ENCODE assay signal across 1 cellular context in the genomic region with DNA sequence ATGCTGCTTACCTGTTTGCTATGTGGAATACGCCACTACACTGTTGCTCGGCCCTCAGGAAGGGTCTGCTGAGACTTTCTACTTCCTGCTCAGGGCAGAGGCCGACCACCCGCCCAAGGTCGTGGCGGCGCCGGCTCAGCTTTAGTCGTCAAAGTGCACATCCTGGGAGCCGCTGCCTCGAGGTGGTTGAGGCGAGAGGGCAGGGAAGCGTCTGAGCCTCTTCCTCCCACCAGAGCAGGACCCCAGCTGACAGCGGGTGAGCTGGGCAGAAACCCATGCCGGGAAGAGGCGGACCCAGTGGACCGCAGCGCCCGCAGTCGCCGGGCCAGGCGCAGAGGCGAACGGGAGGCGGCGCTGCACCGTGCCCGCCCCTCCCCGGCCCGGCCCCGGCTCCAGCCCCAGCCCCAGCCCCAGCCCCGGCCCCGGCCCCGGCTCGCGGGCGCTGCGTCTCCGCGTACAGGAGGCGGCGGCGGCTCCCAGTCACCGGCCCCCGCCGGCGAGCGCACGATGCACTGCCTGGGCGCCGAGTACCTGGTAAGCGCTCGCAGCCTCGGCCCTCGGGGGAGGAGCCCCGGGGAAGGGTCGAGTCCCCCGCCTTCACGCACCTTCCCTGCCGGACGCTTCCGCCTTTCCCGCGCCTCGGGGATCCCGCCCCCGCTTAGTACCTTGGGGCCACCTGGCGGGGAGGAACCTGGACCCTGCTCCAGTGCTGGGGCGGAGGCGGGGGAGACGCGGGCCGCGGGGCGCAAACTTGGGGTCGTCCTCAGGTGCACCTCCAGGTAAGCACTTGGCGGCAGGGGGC.
TF ChIP-seq lines count a peak whose summit lies in the region.

A gene with protein sequence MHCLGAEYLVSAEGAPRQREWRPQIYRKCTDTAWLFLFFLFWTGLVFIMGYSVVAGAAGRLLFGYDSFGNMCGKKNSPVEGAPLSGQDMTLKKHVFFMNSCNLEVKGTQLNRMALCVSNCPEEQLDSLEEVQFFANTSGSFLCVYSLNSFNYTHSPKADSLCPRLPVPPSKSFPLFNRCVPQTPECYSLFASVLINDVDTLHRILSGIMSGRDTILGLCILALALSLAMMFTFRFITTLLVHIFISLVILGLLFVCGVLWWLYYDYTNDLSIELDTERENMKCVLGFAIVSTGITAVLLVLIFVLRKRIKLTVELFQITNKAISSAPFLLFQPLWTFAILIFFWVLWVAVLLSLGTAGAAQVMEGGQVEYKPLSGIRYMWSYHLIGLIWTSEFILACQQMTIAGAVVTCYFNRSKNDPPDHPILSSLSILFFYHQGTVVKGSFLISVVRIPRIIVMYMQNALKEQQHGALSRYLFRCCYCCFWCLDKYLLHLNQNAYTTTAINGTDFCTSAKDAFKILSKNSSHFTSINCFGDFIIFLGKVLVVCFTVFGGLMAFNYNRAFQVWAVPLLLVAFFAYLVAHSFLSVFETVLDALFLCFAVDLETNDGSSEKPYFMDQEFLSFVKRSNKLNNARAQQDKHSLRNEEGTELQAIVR (plus strand): TSS at position 413 of the 802 bp plus-strand sequence. CDS start 95 bp downstream, at position 508.

TF ChIP-seq in HEK293, 187 proteins besides CTCF, POLR2A, EP300 and RAD21 (continued from another document and continues in another):
- TF ChIP-seq, protein P1, sequence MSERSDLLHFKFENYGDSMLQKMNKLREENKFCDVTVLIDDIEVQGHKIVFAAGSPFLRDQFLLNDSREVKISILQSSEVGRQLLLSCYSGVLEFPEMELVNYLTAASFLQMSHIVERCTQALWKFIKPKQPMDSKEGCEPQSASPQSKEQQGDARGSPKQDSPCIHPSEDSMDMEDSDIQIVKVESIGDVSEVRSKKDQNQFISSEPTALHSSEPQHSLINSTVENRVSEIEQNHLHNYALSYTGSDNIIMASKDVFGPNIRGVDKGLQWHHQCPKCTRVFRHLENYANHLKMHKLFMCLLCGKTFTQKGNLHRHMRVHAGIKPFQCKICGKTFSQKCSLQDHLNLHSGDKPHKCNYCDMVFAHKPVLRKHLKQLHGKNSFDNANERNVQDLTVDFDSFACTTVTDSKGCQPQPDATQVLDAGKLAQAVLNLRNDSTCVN (tag by site-specific recombination; optimal IDR thresholded peaks at IDR 0.05): peak; percentile 64
- TF ChIP-seq ZNF549 (tag by site-specific recombination; IDR thresholded peaks at IDR 0.05) (no peak), ZNF155 (tag by site-specific recombination; IDR thresholded peaks at IDR 0.05) (no peak), TCF7L2 (IDR thresholded peaks at IDR 0.05; ENCODE audit: borderline replicate concordance, low read depth, low read length) (no peak), YY2 (tag by site-specific recombination; IDR thresholded peaks at IDR 0.05) (no peak), ZBTB20 (tag by site-specific recombination; IDR thresholded peaks at IDR 0.05) (peak; percentile 77; the same call in 1 of the 2 replicates), ZNF785 (tag by site-specific recombination; IDR thresholded peaks at IDR 0.05) (no peak), ZNF302 (tag by site-specific recombination; IDR thresholded peaks at IDR 0.05; ENCODE audit: low read depth) (no peak), ZFP69B (tag by site-specific recombination; IDR thresholded peaks at IDR 0.05) (no peak), ZFP3 (tag by site-specific recombination; IDR thresholded peaks at IDR 0.05; ENCODE audit: low read depth) (no peak), ZNF157 (tag by site-specific recombination; IDR thresholded peaks at IDR 0.05) (no peak), ZNF791 (tag by site-specific recombination; IDR thresholded peaks at IDR 0.05) (no peak), GLI4 (tag by site-specific recombination; IDR thresholded peaks at IDR 0.05) (no peak), ZNF391 (tag by site-specific recombination; IDR thresholded peaks at IDR 0.05; ENCODE audit: borderline replicate concordance, low read depth) (no peak), ZNF561 (tag by site-specific recombination; IDR thresholded peaks at IDR 0.05; ENCODE audit: borderline replicate concordance) (no peak), ZNF837 (tag by site-specific recombination; IDR thresholded peaks at IDR 0.05) (no peak), EGR2 (tag by site-specific recombination; IDR thresholded peaks at IDR 0.05; ENCODE audit: low read depth) (peak; percentile 55), ZNF324 (tag by site-specific recombination; IDR thresholded peaks at IDR 0.05) (0 out of 2 replicates have a peak, but pooled peaks have one; percentile 21), ZFHX2 (tag by site-specific recombination; conservative IDR thresholded peaks at IDR 0.05) (peak; percentile 50), ZFP41 (tag by site-specific recombination; IDR thresholded peaks at IDR 0.05; ENCODE audit: borderline replicate concordance) (no peak), OSR2 (tag by site-specific recombination; IDR thresholded peaks at IDR 0.05) (no peak), ZNF521 (tag by site-specific recombination; IDR thresholded peaks at IDR 0.05) (no peak), ZNF248 (tag by site-specific recombination; IDR thresholded peaks at IDR 0.05) (no peak), SP7 (tag by site-specific recombination; IDR thresholded peaks at IDR 0.05) (no peak), ZNF184 (tag by site-specific recombination; IDR thresholded peaks at IDR 0.05) (no peak), ZNF292 (tag by site-specific recombination; IDR thresholded peaks at IDR 0.05; ENCODE audit: borderline replicate concordance, low read depth) (no peak), GLIS1 (tag by site-specific recombination; IDR thresholded peaks at IDR 0.05) (no peak), ZNF214 (tag by site-specific recombination; IDR thresholded peaks at IDR 0.05; ENCODE audit: borderline replicate concordance) (no peak), ZNF585B (tag by site-specific recombination; IDR thresholded peaks at IDR 0.05) (no peak), RBAK (tag by site-specific recombination; IDR thresholded peaks at IDR 0.05) (no peak), YY1 (tag by site-specific recombination; IDR thresholded peaks at IDR 0.05) (no peak; the same call in 1 of the 2 replicates), ZNF23 (tag by site-specific recombination; IDR thresholded peaks at IDR 0.05; ENCODE audit: borderline replicate concordance) (no peak), KLF7 (tag by site-specific recombination; IDR thresholded peaks at IDR 0.05; ENCODE audit: borderline replicate concordance) (no peak), BCL11B (tag by site-specific recombination; IDR thresholded peaks at IDR 0.05; ENCODE audit: low read depth) (no peak)
- TF ChIP-seq, protein P2, sequence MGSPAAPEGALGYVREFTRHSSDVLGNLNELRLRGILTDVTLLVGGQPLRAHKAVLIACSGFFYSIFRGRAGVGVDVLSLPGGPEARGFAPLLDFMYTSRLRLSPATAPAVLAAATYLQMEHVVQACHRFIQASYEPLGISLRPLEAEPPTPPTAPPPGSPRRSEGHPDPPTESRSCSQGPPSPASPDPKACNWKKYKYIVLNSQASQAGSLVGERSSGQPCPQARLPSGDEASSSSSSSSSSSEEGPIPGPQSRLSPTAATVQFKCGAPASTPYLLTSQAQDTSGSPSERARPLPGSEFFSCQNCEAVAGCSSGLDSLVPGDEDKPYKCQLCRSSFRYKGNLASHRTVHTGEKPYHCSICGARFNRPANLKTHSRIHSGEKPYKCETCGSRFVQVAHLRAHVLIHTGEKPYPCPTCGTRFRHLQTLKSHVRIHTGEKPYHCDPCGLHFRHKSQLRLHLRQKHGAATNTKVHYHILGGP (tag by site-specific recombination; IDR thresholded peaks at IDR 0.05): no peak
- TF ChIP-seq, protein P3, sequence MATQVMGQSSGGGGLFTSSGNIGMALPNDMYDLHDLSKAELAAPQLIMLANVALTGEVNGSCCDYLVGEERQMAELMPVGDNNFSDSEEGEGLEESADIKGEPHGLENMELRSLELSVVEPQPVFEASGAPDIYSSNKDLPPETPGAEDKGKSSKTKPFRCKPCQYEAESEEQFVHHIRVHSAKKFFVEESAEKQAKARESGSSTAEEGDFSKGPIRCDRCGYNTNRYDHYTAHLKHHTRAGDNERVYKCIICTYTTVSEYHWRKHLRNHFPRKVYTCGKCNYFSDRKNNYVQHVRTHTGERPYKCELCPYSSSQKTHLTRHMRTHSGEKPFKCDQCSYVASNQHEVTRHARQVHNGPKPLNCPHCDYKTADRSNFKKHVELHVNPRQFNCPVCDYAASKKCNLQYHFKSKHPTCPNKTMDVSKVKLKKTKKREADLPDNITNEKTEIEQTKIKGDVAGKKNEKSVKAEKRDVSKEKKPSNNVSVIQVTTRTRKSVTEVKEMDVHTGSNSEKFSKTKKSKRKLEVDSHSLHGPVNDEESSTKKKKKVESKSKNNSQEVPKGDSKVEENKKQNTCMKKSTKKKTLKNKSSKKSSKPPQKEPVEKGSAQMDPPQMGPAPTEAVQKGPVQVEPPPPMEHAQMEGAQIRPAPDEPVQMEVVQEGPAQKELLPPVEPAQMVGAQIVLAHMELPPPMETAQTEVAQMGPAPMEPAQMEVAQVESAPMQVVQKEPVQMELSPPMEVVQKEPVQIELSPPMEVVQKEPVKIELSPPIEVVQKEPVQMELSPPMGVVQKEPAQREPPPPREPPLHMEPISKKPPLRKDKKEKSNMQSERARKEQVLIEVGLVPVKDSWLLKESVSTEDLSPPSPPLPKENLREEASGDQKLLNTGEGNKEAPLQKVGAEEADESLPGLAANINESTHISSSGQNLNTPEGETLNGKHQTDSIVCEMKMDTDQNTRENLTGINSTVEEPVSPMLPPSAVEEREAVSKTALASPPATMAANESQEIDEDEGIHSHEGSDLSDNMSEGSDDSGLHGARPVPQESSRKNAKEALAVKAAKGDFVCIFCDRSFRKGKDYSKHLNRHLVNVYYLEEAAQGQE (tag by site-specific recombination; IDR thresholded peaks at IDR 0.05): no peak
- TF ChIP-seq, protein P4, sequence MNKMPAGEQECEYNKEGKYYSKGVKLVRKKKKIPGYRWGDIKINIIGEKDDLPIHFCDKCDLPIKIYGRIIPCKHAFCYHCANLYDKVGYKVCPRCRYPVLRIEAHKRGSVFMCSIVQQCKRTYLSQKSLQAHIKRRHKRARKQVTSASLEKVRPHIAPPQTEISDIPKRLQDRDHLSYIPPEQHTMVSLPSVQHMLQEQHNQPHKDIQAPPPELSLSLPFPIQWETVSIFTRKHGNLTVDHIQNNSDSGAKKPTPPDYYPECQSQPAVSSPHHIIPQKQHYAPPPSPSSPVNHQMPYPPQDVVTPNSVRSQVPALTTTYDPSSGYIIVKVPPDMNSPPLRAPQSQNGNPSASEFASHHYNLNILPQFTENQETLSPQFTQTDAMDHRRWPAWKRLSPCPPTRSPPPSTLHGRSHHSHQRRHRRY (tag by site-specific recombination; IDR thresholded peaks at IDR 0.05): no peak
- TF ChIP-seq, protein P5, sequence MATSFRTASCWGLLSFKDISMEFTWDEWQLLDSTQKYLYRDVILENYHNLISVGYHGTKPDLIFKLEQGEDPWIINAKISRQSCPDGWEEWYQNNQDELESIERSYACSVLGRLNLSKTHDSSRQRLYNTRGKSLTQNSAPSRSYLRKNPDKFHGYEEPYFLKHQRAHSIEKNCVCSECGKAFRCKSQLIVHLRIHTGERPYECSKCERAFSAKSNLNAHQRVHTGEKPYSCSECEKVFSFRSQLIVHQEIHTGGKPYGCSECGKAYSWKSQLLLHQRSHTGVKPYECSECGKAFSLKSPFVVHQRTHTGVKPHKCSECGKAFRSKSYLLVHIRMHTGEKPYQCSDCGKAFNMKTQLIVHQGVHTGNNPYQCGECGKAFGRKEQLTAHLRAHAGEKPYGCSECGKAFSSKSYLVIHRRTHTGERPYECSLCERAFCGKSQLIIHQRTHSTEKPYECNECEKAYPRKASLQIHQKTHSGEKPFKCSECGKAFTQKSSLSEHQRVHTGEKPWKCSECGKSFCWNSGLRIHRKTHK (tag by site-specific recombination; IDR thresholded peaks at IDR 0.05): no peak
- TF ChIP-seq, protein P6, sequence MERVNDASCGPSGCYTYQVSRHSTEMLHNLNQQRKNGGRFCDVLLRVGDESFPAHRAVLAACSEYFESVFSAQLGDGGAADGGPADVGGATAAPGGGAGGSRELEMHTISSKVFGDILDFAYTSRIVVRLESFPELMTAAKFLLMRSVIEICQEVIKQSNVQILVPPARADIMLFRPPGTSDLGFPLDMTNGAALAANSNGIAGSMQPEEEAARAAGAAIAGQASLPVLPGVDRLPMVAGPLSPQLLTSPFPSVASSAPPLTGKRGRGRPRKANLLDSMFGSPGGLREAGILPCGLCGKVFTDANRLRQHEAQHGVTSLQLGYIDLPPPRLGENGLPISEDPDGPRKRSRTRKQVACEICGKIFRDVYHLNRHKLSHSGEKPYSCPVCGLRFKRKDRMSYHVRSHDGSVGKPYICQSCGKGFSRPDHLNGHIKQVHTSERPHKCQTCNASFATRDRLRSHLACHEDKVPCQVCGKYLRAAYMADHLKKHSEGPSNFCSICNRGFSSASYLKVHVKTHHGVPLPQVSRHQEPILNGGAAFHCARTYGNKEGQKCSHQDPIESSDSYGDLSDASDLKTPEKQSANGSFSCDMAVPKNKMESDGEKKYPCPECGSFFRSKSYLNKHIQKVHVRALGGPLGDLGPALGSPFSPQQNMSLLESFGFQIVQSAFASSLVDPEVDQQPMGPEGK (tag by site-specific recombination; IDR thresholded peaks at IDR 0.05): peak; percentile 53; the same call in 1 of the 2 replicates
- TF ChIP-seq, protein P7, sequence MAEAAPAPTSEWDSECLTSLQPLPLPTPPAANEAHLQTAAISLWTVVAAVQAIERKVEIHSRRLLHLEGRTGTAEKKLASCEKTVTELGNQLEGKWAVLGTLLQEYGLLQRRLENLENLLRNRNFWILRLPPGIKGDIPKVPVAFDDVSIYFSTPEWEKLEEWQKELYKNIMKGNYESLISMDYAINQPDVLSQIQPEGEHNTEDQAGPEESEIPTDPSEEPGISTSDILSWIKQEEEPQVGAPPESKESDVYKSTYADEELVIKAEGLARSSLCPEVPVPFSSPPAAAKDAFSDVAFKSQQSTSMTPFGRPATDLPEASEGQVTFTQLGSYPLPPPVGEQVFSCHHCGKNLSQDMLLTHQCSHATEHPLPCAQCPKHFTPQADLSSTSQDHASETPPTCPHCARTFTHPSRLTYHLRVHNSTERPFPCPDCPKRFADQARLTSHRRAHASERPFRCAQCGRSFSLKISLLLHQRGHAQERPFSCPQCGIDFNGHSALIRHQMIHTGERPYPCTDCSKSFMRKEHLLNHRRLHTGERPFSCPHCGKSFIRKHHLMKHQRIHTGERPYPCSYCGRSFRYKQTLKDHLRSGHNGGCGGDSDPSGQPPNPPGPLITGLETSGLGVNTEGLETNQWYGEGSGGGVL (tag by site-specific recombination; IDR thresholded peaks at IDR 0.05): peak; percentile 76; the same call in 1 of the 2 replicates
